Comparison of ENCODE assay signal across 9 cellular contexts in genomic region chr15:31080618-31081017, GRCh38. TPM values are rescaled to one million over a fixed set of nuclear protein-coding genes. Genes with fewer than 3 reads are reported as not detected.
DNase-seq lines count a peak whose midpoint lies in the region; ATAC-seq and TF ChIP-seq lines count a peak whose summit lies in the region.
"Had no signal": no experiment of that assay in that cellular context is flagged by ENCODE, and none has a peak within 500 bp of the region (broad histone marks: within the 10 kb centered on the region; RNA-seq: fewer than 3 reads in every experiment).

No MANE protein-coding gene starts in this region.

- peak overlapping the region; percentile 63 for H3K4me3 ChIP-seq in psoas muscle

- no peak for TF ChIP-seq CTCF in psoas muscle (IDR thresholded peaks at IDR 0.05)

- 11 to 17% (median 12%) methylated on average over 15 to 26 of the region's 26 CpGs for WGBS in psoas muscle, 3 donors

- peaks cover 0 to 2% (median 0%) of the 10 kb centered on the region in 3 donors for H3K27me3 ChIP-seq in psoas muscle (ENCODE audit: insufficient read depth in 3 of 3, low read length in 2 of 3)

- H3K4me1 ChIP-seq in psoas muscle: no peaks in the 10 kb centered on the region

- no peaks in the 10 kb centered on the region for H3K9me3 ChIP-seq in psoas muscle

- no peaks in the 10 kb centered on the region for H3K36me3 ChIP-seq in psoas muscle (ENCODE audit: insufficient read depth in 1 of 2, low read depth in 1 of 2)

- intact Hi-C loops in psoas muscle (cut with DNase I): no loop called here

- H3K27ac ChIP-seq in psoas muscle: no peak overlapping the region

- DNase-seq in NCI-H82 (lab: John Stamatoyannopoulos, UW) (peak; percentile 27), NCI-H82 treated with DMSO at 0.1 percent for 48 hours (lab: John Stamatoyannopoulos, UW; ENCODE audit: unreplicated experiment) (no peak), activated T-cell treated with anti-CD3 and anti-CD28 coated beads for 24 hours (ENCODE audit: low read depth) (peak; percentile 14), germinal center (ENCODE audit: low spot score) (peak; percentile 77), psoas muscle (peak; percentile 32 to 76)

- ATAC-seq in psoas muscle (peak; percentile 69 to 96 (median 88)), HG02840 (IDR thresholded peaks at IDR 0.05; ENCODE audit: low FRiP score, unreplicated experiment) (no peak), GM19023 (IDR thresholded peaks at IDR 0.05; ENCODE audit: unreplicated experiment) (no peak), GM18517 (IDR thresholded peaks at IDR 0.05; ENCODE audit: unreplicated experiment) (no peak)

RNA-seq across cellular contexts. Expression of gene TRPM1, which starts 20.9 kb away (rescaled TPM):
- not detected for total RNA-seq in psoas muscle
- under 1 TPM in 1 of 3 donors, not detected in 2; 0.03 TPM for polyA plus RNA-seq in psoas muscle
- total RNA-seq: NCI-H460 had no signal

Comparison
In these comparisons a context has a peak if more than half of its experiments do, and no peak if none do; other contexts are left out.
1. ATAC-seq: peak in psoas muscle (4 of 4); none in HG02840 (single experiment), GM19023 (single experiment) and GM18517 (single experiment).